19 cellular contexts compared by ENCODE assay signal in the genomic region with DNA sequence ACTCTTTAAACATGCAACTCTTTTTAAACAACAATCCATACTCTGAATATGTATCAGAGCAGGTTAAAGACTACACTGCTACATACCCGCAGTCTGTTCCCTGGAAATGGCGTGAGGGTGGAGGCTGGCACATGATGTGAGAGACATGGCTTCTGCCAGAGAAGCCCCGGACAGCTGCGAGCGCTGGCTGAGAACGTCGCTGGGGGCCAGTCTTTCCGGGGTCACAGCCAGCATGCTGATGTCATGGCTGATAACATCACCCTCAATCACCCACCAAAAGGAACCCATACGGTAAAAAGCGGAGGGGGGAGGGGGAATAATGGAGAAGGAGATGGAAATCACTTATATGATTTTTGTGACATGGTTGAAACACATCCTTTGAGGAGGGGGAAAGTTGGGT. TPM values are rescaled to one million over a fixed set of nuclear protein-coding genes. Genes with fewer than 3 reads are reported as not detected.
DNase-seq lines count a peak whose midpoint lies in the region; ATAC-seq and TF ChIP-seq lines count a peak whose summit lies in the region.
"Had no signal": no experiment of that assay in that cellular context is flagged by ENCODE, and none has a peak within 500 bp of the region (broad histone marks: within the 10 kb centered on the region; RNA-seq: fewer than 3 reads in every experiment).

No MANE protein-coding gene starts in this region.

- H3K4me1 Mint-ChIP-seq in Calu3 (ENCODE audit: low read depth, unreplicated experiment), result no peaks in the 10 kb centered on the region

- CTCF ChIA-PET in Calu3 (lab: Charles Lee), result interaction anchor here (1.4 kb wide), 1 partner anchor 9 kb away, joined by 3 read pairs; no protein-coding TSS in a partner anchor

- intact Hi-C loops in Calu3 (cut with micrococcal nuclease; ENCODE audit: unreplicated experiment), result no loop called here

- no peak overlapping the region for H3K27ac Mint-ChIP-seq in Calu3 (ENCODE audit: unreplicated experiment)

- peak overlapping the region; percentile 72 for H3K27ac ChIP-seq in caudate nucleus (ENCODE audit: low read depth, low read length)
- H3K27ac ChIP-seq: A549 had no signal

- H3K36me3 Mint-ChIP-seq in Calu3 (ENCODE audit: insufficient read depth, unreplicated experiment), result peaks cover 46% of the 10 kb centered on the region

- H3K9me3 Mint-ChIP-seq in Calu3 (ENCODE audit: low read depth, unreplicated experiment), result no peaks in the 10 kb centered on the region

- DNase-seq in Calu3, result no peak
- peak in 49 of 61 donors; percentile 25 to 79 (median 58) for DNase-seq in caudate nucleus (lab: John Stamatoyannopoulos, UW)
- DNase-seq in midbrain (lab: John Stamatoyannopoulos, UW), result peak; percentile 59
- peak; percentile 80 for DNase-seq in superior temporal gyrus (ENCODE audit: extremely low spot score)
- DNase-seq in NK-92 treated with Interleukin-12 subunit alpha and Interleukin-12 subunit beta, amount 100 ng/mL, for 24 hours (lab: John Stamatoyannopoulos, UW), result no peak
- DNase-seq in epidermal melanocyte (ENCODE audit: insufficient read length, low spot score), result no peak
- DNase-seq: DMS 273 treated with DMSO at 0.1 percent for 48 hours, DND-41, GOT3, NCI-H1105, NCI-H1694, NCI-H2081 treated with DMSO at 0.1 percent for 48 hours, NCI-H446 treated with DMSO at 0.1 percent for 48 hours, OCI-M1, RPMI8226, SIG-M5 had no signal

- no peak for TF ChIP-seq CTCF in Calu3 (IDR thresholded peaks at IDR 0.05; ENCODE audit: unreplicated experiment)

- BruUV-seq in Calu3 (replicated peaks; lab: Mats Ljungman, UMichigan), result TSS peak; percentile 42

- no peak overlapping the region for H3K4me3 Mint-ChIP-seq in Calu3 (ENCODE audit: low read depth, unreplicated experiment)

- no peaks in the 10 kb centered on the region for H3K27me3 Mint-ChIP-seq in Calu3 (ENCODE audit: unreplicated experiment)

- no peak for ATAC-seq in GM18870 (IDR thresholded peaks at IDR 0.05; ENCODE audit: unreplicated experiment)
- ATAC-seq: A549, SK-N-SH treated with all-trans-retinoic acid at 6 μM for 48 hours had no signal

RNA-seq across cellular contexts. Expression of a gene that starts 29.2 kb away (rescaled TPM):
- 77.2 and 80.4 TPM in 2 replicates for total RNA-seq in Calu3 (2022)

Comparison
In these comparisons a context has a peak if more than half of its experiments do, and no peak if none do; other contexts are left out.
1. DNase-seq: peak in caudate nucleus (49 of 61), midbrain (single experiment) and superior temporal gyrus (single experiment); none in Calu3 (single experiment), NK-92 treated with Interleukin-12 subunit alpha and Interleukin-12 subunit beta, amount 100 ng/mL, for 24 hours (single experiment) and epidermal melanocyte (single experiment).